8 cellular contexts compared by ENCODE assay signal in genomic region chr12:89179983-89180382, GRCh38.
DNase-seq lines count a peak whose midpoint lies in the region; ATAC-seq and TF ChIP-seq lines count a peak whose summit lies in the region.

No MANE protein-coding gene starts in this region.

- CTCF ChIA-PET in activated CD8-positive, alpha-beta T cell treated with anti-CD3 and anti-CD28 coated beads, Interleukin-2, amount 10 ng/mL, durations not matched to agents 7 days and 5 days (lab: Charles Lee) = interaction anchor here (1.3 to 3.6 kb wide), 4 partner anchors 14 to 161 kb away, joined by 3 to 19 read pairs (median 4); no protein-coding TSS in a partner anchor
- CTCF ChIA-PET in activated CD8-positive, alpha-beta T cell treated with anti-CD3 and anti-CD28 coated beads for 36 hours (lab: Charles Lee) = interaction anchor here (1.4 kb wide), 1 partner anchor 14 kb away, joined by 4 read pairs; no protein-coding TSS in a partner anchor

- no peak overlapping the region for H3K4me3 ChIP-seq in fibroblast of villous mesenchyme (ENCODE audit: low read depth, low read length)
- no peak overlapping the region for H3K4me3 ChIP-seq in subcutaneous abdominal adipose tissue (ENCODE audit: low read depth in 1 of 5, low read length in 5 of 5)

- no peaks in the 10 kb centered on the region for H3K9me3 ChIP-seq in subcutaneous abdominal adipose tissue (ENCODE audit: control insufficient read depth in 5 of 5, low read length in 5 of 5)

- no peak for DNase-seq in activated CD8-positive, alpha-beta T cell treated with anti-CD3 and anti-CD28 coated beads, Interleukin-2, amount 10 ng/mL, durations not matched to agents 7 days and 5 days
- no peak for DNase-seq in activated CD8-positive, alpha-beta T cell treated with anti-CD3 and anti-CD28 coated beads for 36 hours
- DNase-seq in RPMI7951 (ENCODE audit: low read depth) = peak; percentile 87
- DNase-seq in fibroblast of villous mesenchyme (ENCODE audit: low read depth) = peak; percentile 98
- no peak for DNase-seq in stimulated activated naive CD4-positive, alpha-beta T cell (lab: John Stamatoyannopoulos, UW)
- DNase-seq in NCI-H1092 treated with DMSO at 0.1 percent for 48 hours (lab: John Stamatoyannopoulos, UW) = no peak

- no peak overlapping the region for H3K9ac ChIP-seq in subcutaneous abdominal adipose tissue (ENCODE audit: low read length in 5 of 5)

- peaks cover 4 to 52% (median 36%) of the 10 kb centered on the region in 5 donors for H3K4me1 ChIP-seq in subcutaneous abdominal adipose tissue (ENCODE audit: control insufficient read depth in 5 of 5, insufficient read depth in 5 of 5, low read length in 5 of 5)

- H3K36me3 Mint-ChIP-seq in activated CD8-positive, alpha-beta T cell treated with anti-CD3 and anti-CD28 coated beads, Interleukin-2, amount 10 ng/mL, durations not matched to agents 7 days and 5 days (ENCODE audit: low read depth) = peaks cover 1% of the 10 kb centered on the region
- no peaks in the 10 kb centered on the region for H3K36me3 Mint-ChIP-seq in activated CD8-positive, alpha-beta T cell treated with anti-CD3 and anti-CD28 coated beads for 36 hours (ENCODE audit: low read depth)

- peak overlapping the region; percentile 75 for H3K27ac ChIP-seq in subcutaneous abdominal adipose tissue (ENCODE audit: low read depth, low read length)

- H3K27ac Mint-ChIP-seq in activated CD8-positive, alpha-beta T cell treated with anti-CD3 and anti-CD28 coated beads, Interleukin-2, amount 10 ng/mL, durations not matched to agents 7 days and 5 days = peak overlapping the region; percentile 31
- no peak overlapping the region for H3K27ac Mint-ChIP-seq in activated CD8-positive, alpha-beta T cell treated with anti-CD3 and anti-CD28 coated beads for 36 hours

- H3K4me1 Mint-ChIP-seq in activated CD8-positive, alpha-beta T cell treated with anti-CD3 and anti-CD28 coated beads, Interleukin-2, amount 10 ng/mL, durations not matched to agents 7 days and 5 days (ENCODE audit: low read depth) = peaks cover 24% of the 10 kb centered on the region
- peaks cover 28% of the 10 kb centered on the region for H3K4me1 Mint-ChIP-seq in activated CD8-positive, alpha-beta T cell treated with anti-CD3 and anti-CD28 coated beads for 36 hours (ENCODE audit: low read depth)

- H3K9me3 Mint-ChIP-seq in activated CD8-positive, alpha-beta T cell treated with anti-CD3 and anti-CD28 coated beads, Interleukin-2, amount 10 ng/mL, durations not matched to agents 7 days and 5 days (ENCODE audit: insufficient read depth) = no peaks in the 10 kb centered on the region
- no peaks in the 10 kb centered on the region for H3K9me3 Mint-ChIP-seq in activated CD8-positive, alpha-beta T cell treated with anti-CD3 and anti-CD28 coated beads for 36 hours

- no peaks in the 10 kb centered on the region for H3K27me3 Mint-ChIP-seq in activated CD8-positive, alpha-beta T cell treated with anti-CD3 and anti-CD28 coated beads, Interleukin-2, amount 10 ng/mL, durations not matched to agents 7 days and 5 days (ENCODE audit: low read depth)
- peaks cover 6% of the 10 kb centered on the region for H3K27me3 Mint-ChIP-seq in activated CD8-positive, alpha-beta T cell treated with anti-CD3 and anti-CD28 coated beads for 36 hours

- no peak for ATAC-seq in activated CD8-positive, alpha-beta T cell treated with anti-CD3 and anti-CD28 coated beads, Interleukin-2, amount 10 ng/mL, durations not matched to agents 7 days and 5 days
- ATAC-seq in activated CD8-positive, alpha-beta T cell treated with anti-CD3 and anti-CD28 coated beads for 36 hours = no peak
- ATAC-seq in GM18907 (IDR thresholded peaks at IDR 0.05; ENCODE audit: unreplicated experiment) = no peak

- intact Hi-C loops in activated CD8-positive, alpha-beta T cell treated with anti-CD3 and anti-CD28 coated beads for 36 hours (cut with micrococcal nuclease) = loop anchor here (2.0 kb wide), 2 partner anchors 17 to 41 kb away; no protein-coding TSS in a partner anchor

- no peaks in the 10 kb centered on the region for H3K27me3 ChIP-seq in subcutaneous abdominal adipose tissue (ENCODE audit: control insufficient read depth in 5 of 5, insufficient read depth in 4 of 5, low read length in 5 of 5)

- TF ChIP-seq CTCF in activated CD8-positive, alpha-beta T cell treated with anti-CD3 and anti-CD28 coated beads for 36 hours (IDR thresholded peaks at IDR 0.05) = no peak
- TF ChIP-seq CTCF in fibroblast of villous mesenchyme (IDR thresholded peaks at IDR 0.05; ENCODE audit: insufficient read depth, low read depth, low read length) = no peak

- no peaks in the 10 kb centered on the region for H3K36me3 ChIP-seq in subcutaneous abdominal adipose tissue (ENCODE audit: control insufficient read depth in 5 of 5, insufficient read depth in 5 of 5, low read length in 5 of 5)

- POLR2A ChIA-PET in activated CD8-positive, alpha-beta T cell treated with anti-CD3 and anti-CD28 coated beads, Interleukin-2, amount 10 ng/mL, durations not matched to agents 7 days and 5 days (lab: Charles Lee) = interaction anchor here (1.1 to 2.5 kb wide), 2 partner anchors 23 to 172 kb away, joined by 3 to 16 read pairs; partner anchors contain the start of gene DUSP6
- POLR2A ChIA-PET in activated CD8-positive, alpha-beta T cell treated with anti-CD3 and anti-CD28 coated beads for 36 hours (lab: Charles Lee) = interaction anchor here (0.6 kb wide), 1 partner anchor 178 kb away, joined by 3 read pairs; no protein-coding TSS in a partner anchor

- H3K4me3 Mint-ChIP-seq in activated CD8-positive, alpha-beta T cell treated with anti-CD3 and anti-CD28 coated beads, Interleukin-2, amount 10 ng/mL, durations not matched to agents 7 days and 5 days = no peak overlapping the region
- no peak overlapping the region for H3K4me3 Mint-ChIP-seq in activated CD8-positive, alpha-beta T cell treated with anti-CD3 and anti-CD28 coated beads for 36 hours

Comparison
In these comparisons a context has a peak if more than half of its experiments do, and no peak if none do; other contexts are left out.
1. DNase-seq: peak in RPMI7951 (single experiment) and fibroblast of villous mesenchyme (single experiment); none in activated CD8-positive, alpha-beta T cell treated with anti-CD3 and anti-CD28 coated beads, Interleukin-2, amount 10 ng/mL, durations not matched to agents 7 days and 5 days (single experiment), activated CD8-positive, alpha-beta T cell treated with anti-CD3 and anti-CD28 coated beads for 36 hours (single experiment), stimulated activated naive CD4-positive, alpha-beta T cell (0 of 6) and NCI-H1092 treated with DMSO at 0.1 percent for 48 hours (single experiment).